Comparison of ENCODE assay signal across 24 cellular contexts in the genomic region with DNA sequence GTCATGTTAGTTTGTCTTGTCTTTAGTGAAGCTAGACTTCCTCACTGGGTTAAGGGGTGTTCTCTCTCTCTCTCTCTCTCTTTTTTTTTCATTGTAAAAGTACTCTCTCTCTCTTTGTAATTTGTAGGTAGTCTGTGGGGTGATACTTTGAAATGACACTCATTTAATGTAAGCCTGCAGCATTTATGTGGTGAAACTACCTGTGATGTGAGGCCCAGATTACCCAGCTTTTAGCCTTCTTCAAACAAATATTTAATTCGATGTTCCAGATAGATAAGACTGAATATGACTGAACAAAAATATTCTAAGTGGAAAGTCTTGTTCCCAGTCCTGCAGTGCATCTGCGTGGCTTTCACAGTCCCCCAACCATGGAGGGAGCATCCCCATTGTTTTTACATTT. TPM values are rescaled to one million over a fixed set of nuclear protein-coding genes. Genes with fewer than 3 reads are reported as not detected.
DNase-seq lines count a peak whose midpoint lies in the region; ATAC-seq lines count a peak whose summit lies in the region.
"Had no signal": no experiment of that assay in that cellular context is flagged by ENCODE, and none has a peak within 500 bp of the region (broad histone marks: within the 10 kb centered on the region; RNA-seq: fewer than 3 reads in every experiment).

No MANE protein-coding gene starts in this region.

- H3K4me3 ChIP-seq in Jurkat, Clone E6-1 (ENCODE audit: low read length), result no peak overlapping the region
- H3K4me3 ChIP-seq: A549; BLaER1 treated with 17β-estradiol and CSF1 and Interleukin-3, amounts not matched to agents 10 nM and 100 nM; GM23248 had no signal

- ATAC-seq in activated T-cell treated with anti-CD3 and anti-CD28 coated beads, Interleukin-2, amount 50 U/mL, for 72 hours (replicated peaks in 1 of 2), result no peak
- ATAC-seq in T-helper 17 cell, result no peak
- no peak for ATAC-seq in activated T-helper 17 cell treated with anti-CD3 and anti-CD28 coated beads, Interleukin-2, amount 50 U/mL, for 72 hours (replicated peaks)
- ATAC-seq: A549 had no signal

- no peaks in the 10 kb centered on the region for H3K9me3 ChIP-seq in T-helper 17 cell (ENCODE audit: control insufficient read depth, low read length, poor library complexity, severe bottlenecking)
- H3K9me3 ChIP-seq: A549; BE2C; BLaER1 treated with 17β-estradiol and CSF1 and Interleukin-3, amounts not matched to agents 10 nM and 100 nM had no signal

- H3K4me3 Mint-ChIP-seq in activated T-cell treated with anti-CD3 and anti-CD28 coated beads, Interleukin-2, amount 50 U/mL, for 72 hours, result no peak overlapping the region
- H3K4me3 Mint-ChIP-seq in T-helper 17 cell, result no peak overlapping the region
- no peak overlapping the region for H3K4me3 Mint-ChIP-seq in activated T-helper 17 cell treated with anti-CD3 and anti-CD28 coated beads, Interleukin-2, amount 50 U/mL, for 72 hours
- H3K4me3 Mint-ChIP-seq: CD14-positive monocyte; CD4-positive, alpha-beta T cell; CD8-positive, alpha-beta memory T cell had no signal

- peak overlapping the region; percentile 11 for H3K27ac Mint-ChIP-seq in activated T-cell treated with anti-CD3 and anti-CD28 coated beads, Interleukin-2, amount 50 U/mL, for 72 hours
- peak overlapping the region; percentile 72 for H3K27ac Mint-ChIP-seq in T-helper 17 cell
- peak overlapping the region; percentile 56 for H3K27ac Mint-ChIP-seq in activated T-helper 17 cell treated with anti-CD3 and anti-CD28 coated beads, Interleukin-2, amount 50 U/mL, for 72 hours
- H3K27ac Mint-ChIP-seq: CD4-positive, alpha-beta T cell had no signal

- peaks cover 8 to 13% of the 10 kb centered on the region in 2 donors for H3K36me3 Mint-ChIP-seq in activated T-cell treated with anti-CD3 and anti-CD28 coated beads, Interleukin-2, amount 50 U/mL, for 72 hours (ENCODE audit: insufficient read depth in 2 of 2)
- peaks cover 10% of the 10 kb centered on the region for H3K36me3 Mint-ChIP-seq in T-helper 17 cell (ENCODE audit: low read depth)
- peaks cover 98% of the 10 kb centered on the region for H3K36me3 Mint-ChIP-seq in activated T-helper 17 cell treated with anti-CD3 and anti-CD28 coated beads, Interleukin-2, amount 50 U/mL, for 72 hours (ENCODE audit: low read depth)

- H3K4me1 Mint-ChIP-seq in activated T-cell treated with anti-CD3 and anti-CD28 coated beads, Interleukin-2, amount 50 U/mL, for 72 hours (ENCODE audit: low read depth), result no peaks in the 10 kb centered on the region
- H3K4me1 Mint-ChIP-seq in T-helper 17 cell, result peaks cover 8% of the 10 kb centered on the region
- peaks cover 3% of the 10 kb centered on the region for H3K4me1 Mint-ChIP-seq in activated T-helper 17 cell treated with anti-CD3 and anti-CD28 coated beads, Interleukin-2, amount 50 U/mL, for 72 hours
- H3K4me1 Mint-ChIP-seq: CD14-positive monocyte; CD8-positive, alpha-beta memory T cell had no signal

- DNase-seq in activated T-cell treated with anti-CD3 and anti-CD28 coated beads, Interleukin-2, amount 50 U/mL, for 72 hours, result no peak
- DNase-seq in activated T-cell treated with anti-CD3 and anti-CD28 coated beads for 4 hours, result no peak
- peak; percentile 25 for DNase-seq in Jurkat, Clone E6-1 (ENCODE audit: low read depth, low spot score)
- no peak for DNase-seq in T-helper 17 cell
- DNase-seq in superior temporal gyrus (ENCODE audit: extremely low spot score), result no peak
- DNase-seq in GM03348 (ENCODE audit: low spot score), result no peak
- DNase-seq in NCI-H187 (lab: John Stamatoyannopoulos, UW), result no peak
- DNase-seq: 8988T; ACHN; AML-193; BE2C; CD4-positive, alpha-beta T cell; CD8-positive, alpha-beta memory T cell; DMS 273 treated with DMSO at 0.1 percent for 48 hours; DMS79; EL; GDM1; GM23248; H7; HCEC 1CT had no signal

- no peaks in the 10 kb centered on the region for H3K9me3 Mint-ChIP-seq in activated T-cell treated with anti-CD3 and anti-CD28 coated beads, Interleukin-2, amount 50 U/mL, for 72 hours
- no peaks in the 10 kb centered on the region for H3K9me3 Mint-ChIP-seq in activated T-helper 17 cell treated with anti-CD3 and anti-CD28 coated beads, Interleukin-2, amount 50 U/mL, for 72 hours
- H3K9me3 Mint-ChIP-seq: CD14-positive monocyte; CD4-positive, alpha-beta T cell; CD8-positive, alpha-beta memory T cell had no signal

- no peaks in the 10 kb centered on the region for H3K27me3 Mint-ChIP-seq in activated T-cell treated with anti-CD3 and anti-CD28 coated beads, Interleukin-2, amount 50 U/mL, for 72 hours (ENCODE audit: low read depth)
- no peaks in the 10 kb centered on the region for H3K27me3 Mint-ChIP-seq in T-helper 17 cell
- no peaks in the 10 kb centered on the region for H3K27me3 Mint-ChIP-seq in activated T-helper 17 cell treated with anti-CD3 and anti-CD28 coated beads, Interleukin-2, amount 50 U/mL, for 72 hours
- H3K27me3 Mint-ChIP-seq: CD4-positive, alpha-beta T cell; CD8-positive, alpha-beta memory T cell had no signal

RNA-seq across cellular contexts. Expression of a gene that starts 49.7 kb away (rescaled TPM):
- total RNA-seq in activated T-cell treated with anti-CD3 and anti-CD28 coated beads, Interleukin-2, amount 50 U/mL, for 72 hours, result 100 to 1,000 TPM; 108 to 166 TPM
- 24.5 TPM for polyA plus RNA-seq in Jurkat, Clone E6-1 (2012; ENCODE audit: insufficient read depth, insufficient read length)
- total RNA-seq in T-helper 17 cell, result 10 to 100 TPM; 36.5 to 39.0 TPM
- total RNA-seq in activated T-helper 17 cell treated with anti-CD3 and anti-CD28 coated beads, Interleukin-2, amount 50 U/mL, for 72 hours, result 100 to 1,000 TPM; 129 to 275 TPM

Comparison
In these comparisons a context has a peak if more than half of its experiments do, and no peak if none do; other contexts are left out.
1. H3K27ac Mint-ChIP-seq: peak in every context shown above with its lines; median percentile 72 in T-helper 17 cell; 56 in activated T-helper 17 cell treated with anti-CD3 and anti-CD28 coated beads, Interleukin-2, amount 50 U/mL, for 72 hours; 11 in activated T-cell treated with anti-CD3 and anti-CD28 coated beads, Interleukin-2, amount 50 U/mL, for 72 hours.